ENCODE assay signal across 9 cellular contexts in the genomic region with DNA sequence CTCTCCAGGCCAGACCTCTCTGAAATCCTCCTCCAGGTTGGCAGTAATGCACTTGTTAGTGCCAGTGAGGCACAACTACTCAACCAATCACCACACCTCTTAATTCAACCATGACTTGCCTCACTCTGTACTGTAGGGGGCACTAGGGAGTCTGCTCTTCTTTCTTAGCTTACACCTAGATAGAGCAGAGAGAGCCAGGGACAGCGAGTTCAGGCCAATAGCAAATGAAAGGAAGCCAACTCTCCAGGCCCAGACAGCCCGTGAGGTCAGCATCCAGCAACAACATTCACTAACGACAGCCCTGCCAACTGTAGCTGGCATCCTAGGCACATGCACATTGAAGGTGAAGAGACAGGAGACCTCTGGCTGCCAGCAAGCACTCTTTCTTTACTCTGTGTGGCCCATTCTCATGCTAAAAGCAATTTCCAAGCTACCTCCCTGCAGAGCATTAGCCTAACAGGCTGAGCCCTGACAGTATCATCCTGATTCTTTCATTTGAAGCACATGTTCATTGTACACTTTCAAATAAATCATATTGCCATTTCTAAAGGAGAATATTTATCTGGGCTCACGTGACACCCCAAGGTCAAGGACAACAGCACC.
A peak's percentile ranks its signal among the peaks of the same experiment; 100 is the strongest.
DNase-seq lines count a peak whose midpoint lies in the region; ATAC-seq and TF ChIP-seq lines count a peak whose summit lies in the region.
"Had no signal": no experiment of that assay in that cellular context is flagged by ENCODE, and none has a peak within 500 bp of the region (broad histone marks: within the 10 kb centered on the region; RNA-seq: fewer than 3 reads in every experiment).

No MANE protein-coding gene starts in this region.

- peaks cover 2% of the 10 kb centered on the region for H3K4me1 Mint-ChIP-seq in stimulated activated naive CD8-positive, alpha-beta T cell treated with anti-CD3 and anti-CD28 coated beads, Interleukin-15, amount 100 ng/mL, for 72 hours

- DNase-seq in Right ventricle myocardium inferior (ENCODE audit: missing footprints) (no peak), cardiac septum (ENCODE audit: low spot score) (no peak), cardiac fibroblast (ENCODE audit: low read depth in 2 of 2) (peak; percentile 5 to 23), vagina (ENCODE audit: extremely low spot score in 2 of 2) (no peak), UCSD-AML1 (lab: John Stamatoyannopoulos, UW; ENCODE audit: unreplicated experiment) (no peak)
- no peak for DNase-seq in stimulated activated naive CD8-positive, alpha-beta T cell treated with anti-CD3 and anti-CD28 coated beads, Interleukin-15, amount 100 ng/mL, for 72 hours
- DNase-seq in stimulated activated CD4-positive, alpha-beta T cell treated with anti-CD3 and anti-CD28 coated beads, Interleukin-15, amount 100 ng/mL, for 24 hours, result no peak

- H3K4me3 ChIP-seq in cardiac fibroblast (replicated peaks in 1 of 2; ENCODE audit: low read depth in 2 of 2, low read length in 2 of 2) (no peak overlapping the region), vagina (no peak overlapping the region)
- H3K4me3 ChIP-seq: SJSA1 had no signal

- TF ChIP-seq POLR2A in vagina (IDR thresholded peaks at IDR 0.05), result no peak

- ATAC-seq in Right ventricle myocardium inferior (peak; percentile 92), HG03520 (IDR thresholded peaks at IDR 0.05; ENCODE audit: unreplicated experiment) (peak; percentile 69)
- ATAC-seq in stimulated activated naive CD8-positive, alpha-beta T cell treated with anti-CD3 and anti-CD28 coated beads, Interleukin-15, amount 100 ng/mL, for 72 hours, result peak; percentile 40

- no peaks in the 10 kb centered on the region for H3K9me3 ChIP-seq in vagina
- H3K9me3 ChIP-seq: SJSA1 had no signal

- peaks cover 10 to 18% of the 10 kb centered on the region in 2 donors for H3K9me3 Mint-ChIP-seq in stimulated activated naive CD8-positive, alpha-beta T cell treated with anti-CD3 and anti-CD28 coated beads, Interleukin-15, amount 100 ng/mL, for 72 hours

- H3K36me3 ChIP-seq in vagina, result no peaks in the 10 kb centered on the region
- H3K36me3 ChIP-seq: SJSA1 had no signal

- no peaks in the 10 kb centered on the region for H3K4me1 ChIP-seq in vagina
- H3K4me1 ChIP-seq: SJSA1 had no signal

- intact Hi-C loops in Right ventricle myocardium inferior (cut with DNase I) (loop anchor here (2.0 kb wide), 1 partner anchor 134 kb away; no protein-coding TSS in a partner anchor), cardiac septum (cut with DNase I) (no loop called here), vagina (cut with DNase I) (no loop called here)

- no peak overlapping the region for H3K27ac Mint-ChIP-seq in stimulated activated naive CD8-positive, alpha-beta T cell treated with anti-CD3 and anti-CD28 coated beads, Interleukin-15, amount 100 ng/mL, for 72 hours

- TF ChIP-seq CTCF in cardiac fibroblast (IDR thresholded peaks at IDR 0.05; ENCODE audit: low read depth, low read length) (peak; percentile 40), vagina (IDR thresholded peaks at IDR 0.05) (no peak)

- peaks cover 21% of the 10 kb centered on the region for H3K27me3 Mint-ChIP-seq in stimulated activated naive CD8-positive, alpha-beta T cell treated with anti-CD3 and anti-CD28 coated beads, Interleukin-15, amount 100 ng/mL, for 72 hours

- no peak overlapping the region for H3K27ac ChIP-seq in vagina
- H3K27ac ChIP-seq: SJSA1 had no signal

- no peak overlapping the region for H3K4me3 Mint-ChIP-seq in stimulated activated naive CD8-positive, alpha-beta T cell treated with anti-CD3 and anti-CD28 coated beads, Interleukin-15, amount 100 ng/mL, for 72 hours

- H3K27me3 ChIP-seq in vagina, result no peaks in the 10 kb centered on the region
- H3K27me3 ChIP-seq: SJSA1 had no signal

Comparison
In these comparisons a context has a peak if more than half of its experiments do, and no peak if none do; other contexts are left out.
1. ATAC-seq: peak in every context shown above with its lines; median percentile 92 in Right ventricle myocardium inferior; 69 in HG03520; 40 in stimulated activated naive CD8-positive, alpha-beta T cell treated with anti-CD3 and anti-CD28 coated beads, Interleukin-15, amount 100 ng/mL, for 72 hours.
2. DNase-seq: peak in cardiac fibroblast (2 of 2); none in Right ventricle myocardium inferior (single experiment), cardiac septum (single experiment), stimulated activated naive CD8-positive, alpha-beta T cell treated with anti-CD3 and anti-CD28 coated beads, Interleukin-15, amount 100 ng/mL, for 72 hours (0 of 2), vagina (0 of 2), stimulated activated CD4-positive, alpha-beta T cell treated with anti-CD3 and anti-CD28 coated beads, Interleukin-15, amount 100 ng/mL, for 24 hours (single experiment) and UCSD-AML1 (single experiment).